In genomic region chr1:175882192-175882591, GRCh38 we compare ENCODE assay signal across 32 cellular contexts.
"Had no signal": no experiment of that assay in that cellular context is flagged by ENCODE, and none has a peak within 500 bp of the region (broad histone marks: within the 10 kb centered on the region; RNA-seq: fewer than 3 reads in every experiment).

No MANE protein-coding gene starts in this region.

- H3K4me3 ChIP-seq: adrenal gland, body of pancreas, K562, SJSA1 had no signal

- H3K9me3 Mint-ChIP-seq: activated CD4-positive, alpha-beta memory T cell treated with anti-CD3 and anti-CD28 coated beads for 36 hours; activated CD4-positive, alpha-beta T cell treated with anti-CD3 and anti-CD28 coated beads, Interleukin-2, amount 10 ng/mL, durations not matched to agents 7 days and 5 days; activated naive CD4-positive, alpha-beta T cell treated with anti-CD3 and anti-CD28 coated beads for 36 hours; activated naive CD4-positive, alpha-beta T cell treated with anti-CD3 and anti-CD28 coated beads, Interleukin-2, amount 50 U/mL, for 72 hours; activated T-cell treated with anti-CD3 and anti-CD28 coated beads, Interleukin-2, amount 50 U/mL, for 4 hours; activated T-helper 1 cell treated with anti-CD3 and anti-CD28 coated beads, Interleukin-12 subunit alpha, Interleukin-12 subunit beta, Interleukin-2, Interleukin-4 antibody, amounts not matched to agents 30 ng/mL and 10 ng/mL and 1 ng/mL, durations not matched to agents 14 hours and 24 hours and 36 hours; T-helper 1 cell treated with Interleukin-12 subunit alpha and Interleukin-12 subunit beta and Interleukin-4 antibody, amounts not matched to agents 30 μg/mL and 1 μg/mL, for 36 hours; T-helper 2 cell treated with Interferon-gamma antibody and Interleukin-4, amounts not matched to agents 5 μg/mL and 100 μg/mL, for 36 hours had no signal

- H3K4me2 ChIP-seq: SK-N-SH had no signal

- H3K27me3 Mint-ChIP-seq: activated CD4-positive, alpha-beta memory T cell treated with anti-CD3 and anti-CD28 coated beads for 36 hours; activated CD4-positive, alpha-beta T cell treated with anti-CD3 and anti-CD28 coated beads for 36 hours had no signal

- FAIRE-seq: astrocyte, bronchial epithelial cell, K562, TTC549 had no signal

- H3K36me3 ChIP-seq: adrenal gland, SJSA1 had no signal

- DNase-seq: activated CD4-positive, alpha-beta memory T cell treated with anti-CD3 and anti-CD28 coated beads for 36 hours; activated CD4-positive, alpha-beta T cell treated with anti-CD3 and anti-CD28 coated beads for 36 hours; activated CD4-positive, alpha-beta T cell treated with anti-CD3 and anti-CD28 coated beads, Interleukin-2, amount 10 ng/mL, durations not matched to agents 7 days and 5 days; activated CD8-positive, alpha-beta memory T cell treated with anti-CD3 and anti-CD28 coated beads, Interleukin-2, amount 50 U/mL, for 4 hours; activated gamma-delta T cell treated with Interleukin-2 at 50 U/mL for 16 hours; activated naive CD4-positive, alpha-beta T cell treated with anti-CD3 and anti-CD28 coated beads for 36 hours; activated T-cell treated with anti-CD3 and anti-CD28 coated beads for 4 hours; activated T-cell treated with anti-CD3 and anti-CD28 coated beads, Interleukin-2, amount 50 U/mL, for 4 hours; adrenal gland; body of pancreas; caudate nucleus; NCI-H1092 treated with DMSO at 0.1 percent for 48 hours; NCI-H1417; NCI-H146; NCI-H187; NCI-H2029 treated with DMSO at 0.1 percent for 48 hours; NCI-H2107; NCI-H226; NCI-H446 treated with DMSO at 0.1 percent for 48 hours; NCI-H524; NCI-H69; SHP77 had no signal

- H3K4me3 Mint-ChIP-seq: activated CD4-positive, alpha-beta memory T cell treated with anti-CD3 and anti-CD28 coated beads for 36 hours; activated CD4-positive, alpha-beta T cell treated with anti-CD3 and anti-CD28 coated beads for 36 hours; activated CD4-positive, alpha-beta T cell treated with anti-CD3 and anti-CD28 coated beads, Interleukin-2, amount 10 ng/mL, durations not matched to agents 7 days and 5 days; activated naive CD4-positive, alpha-beta T cell treated with anti-CD3 and anti-CD28 coated beads for 36 hours; activated T-cell treated with anti-CD3 and anti-CD28 coated beads, Interleukin-2, amount 50 U/mL, for 4 hours; activated T-helper 1 cell treated with anti-CD3 and anti-CD28 coated beads, Interleukin-12 subunit alpha, Interleukin-12 subunit beta, Interleukin-2, Interleukin-4 antibody, amounts not matched to agents 30 ng/mL and 10 ng/mL and 1 ng/mL, durations not matched to agents 14 hours and 24 hours and 36 hours; T-helper 1 cell treated with Interleukin-12 subunit alpha and Interleukin-12 subunit beta and Interleukin-4 antibody, amounts not matched to agents 30 μg/mL and 1 μg/mL, for 36 hours; T-helper 2 cell treated with Interferon-gamma antibody and Interleukin-4, amounts not matched to agents 5 μg/mL and 100 μg/mL, for 36 hours had no signal

- H3K36me3 Mint-ChIP-seq: activated CD4-positive, alpha-beta memory T cell treated with anti-CD3 and anti-CD28 coated beads for 36 hours; activated naive CD4-positive, alpha-beta T cell treated with anti-CD3 and anti-CD28 coated beads, Interleukin-2, amount 50 U/mL, for 72 hours had no signal

- H3K4me1 Mint-ChIP-seq: activated CD4-positive, alpha-beta T cell treated with anti-CD3 and anti-CD28 coated beads for 36 hours; activated CD4-positive, alpha-beta T cell treated with anti-CD3 and anti-CD28 coated beads, Interleukin-2, amount 10 ng/mL, durations not matched to agents 7 days and 5 days had no signal

- H3K9me3 ChIP-seq: adrenal gland, body of pancreas, SJSA1, SK-N-SH had no signal

- H3K27me3 ChIP-seq: adrenal gland, body of pancreas, SJSA1 had no signal

- H3K27ac ChIP-seq: adrenal gland, body of pancreas, SJSA1 had no signal

- H3K9ac ChIP-seq: SK-N-SH had no signal

- H3K27ac Mint-ChIP-seq: activated CD4-positive, alpha-beta memory T cell treated with anti-CD3 and anti-CD28 coated beads for 36 hours; activated CD4-positive, alpha-beta T cell treated with anti-CD3 and anti-CD28 coated beads for 36 hours; activated CD4-positive, alpha-beta T cell treated with anti-CD3 and anti-CD28 coated beads, Interleukin-2, amount 10 ng/mL, durations not matched to agents 7 days and 5 days; activated naive CD4-positive, alpha-beta T cell treated with anti-CD3 and anti-CD28 coated beads for 36 hours; activated naive CD4-positive, alpha-beta T cell treated with anti-CD3 and anti-CD28 coated beads, Interleukin-2, amount 50 U/mL, for 72 hours; activated T-helper 1 cell treated with anti-CD3 and anti-CD28 coated beads, Interleukin-12 subunit alpha, Interleukin-12 subunit beta, Interleukin-2, Interleukin-4 antibody, amounts not matched to agents 30 ng/mL and 10 ng/mL and 1 ng/mL, durations not matched to agents 14 hours and 24 hours and 36 hours; T-helper 1 cell treated with Interleukin-12 subunit alpha and Interleukin-12 subunit beta and Interleukin-4 antibody, amounts not matched to agents 30 μg/mL and 1 μg/mL, for 36 hours; T-helper 2 cell treated with Interferon-gamma antibody and Interleukin-4, amounts not matched to agents 5 μg/mL and 100 μg/mL, for 36 hours had no signal

- H3K4me1 ChIP-seq: adrenal gland, body of pancreas, SJSA1 had no signal
